19 cellular contexts compared by ENCODE assay signal in genomic region chr1:10596780-10597179, GRCh38.
DNase-seq lines count a peak whose midpoint lies in the region; ATAC-seq, FAIRE-seq and TF ChIP-seq lines count a peak whose summit lies in the region.
"Had no signal": no experiment of that assay in that cellular context is flagged by ENCODE, and none has a peak within 500 bp of the region (broad histone marks: within the 10 kb centered on the region; RNA-seq: fewer than 3 reads in every experiment).

No MANE protein-coding gene starts in this region.

- no peak overlapping the region for H3K56ac ChIP-seq in IMR-90 (ENCODE audit: extremely low read depth, insufficient read depth, low read length)

- no peak overlapping the region for H2AFZ ChIP-seq in IMR-90 (replicated peaks; ENCODE audit: low read length, poor library complexity)
- H2AFZ ChIP-seq in endothelial cell of umbilical vein (ENCODE audit: low read depth, low read length) = no peak overlapping the region

- H3K4me1 Mint-ChIP-seq in HFFc6 (ENCODE audit: low read depth) = peaks cover 61% of the 10 kb centered on the region
- H3K4me1 Mint-ChIP-seq: CD14-positive monocyte; CD4-positive, alpha-beta memory T cell had no signal

- H2BK15ac ChIP-seq in IMR-90 (ENCODE audit: low read depth, low read length) = no peak overlapping the region

- CTCF ChIA-PET in IMR-90 (lab: Yijun Ruan, JAX) (interaction anchor here (1.1 kb wide), 1 partner anchor 10 kb away, joined by 3 read pairs; no protein-coding TSS in a partner anchor), endothelial cell of umbilical vein (lab: Charles Lee) (interaction anchor here (1.5 to 2.0 kb wide), 3 partner anchors 22 to 89 kb away, joined by 4 to 8 read pairs (median 4); no protein-coding TSS in a partner anchor)

- H3K27ac ChIP-seq in IMR-90 (ENCODE audit: insufficient read depth, low read length) = peak overlapping the region; percentile 36; the same call in 1 of the 2 replicates
- no peak overlapping the region for H3K27ac ChIP-seq in endothelial cell of umbilical vein (ENCODE audit: insufficient read depth, low read depth, low read length)
- peak overlapping the region; percentile 28 to 45 for H3K27ac ChIP-seq in prostate gland
- H3K27ac ChIP-seq: HL-60, KMS-11 had no signal

- H3K4me1 ChIP-seq in IMR-90 (ENCODE audit: control insufficient read depth, insufficient read depth, low read length) = peaks cover 22% of the 10 kb centered on the region
- peaks cover 6% of the 10 kb centered on the region for H3K4me1 ChIP-seq in endothelial cell of umbilical vein (ENCODE audit: control insufficient read depth, extremely low read depth, insufficient read depth, low read length)
- peaks cover 10% of the 10 kb centered on the region for H3K4me1 ChIP-seq in prostate gland (replicated peaks)

- peak; percentile 55 for FAIRE-seq in endothelial cell of umbilical vein (lab: Jason Lieb, UNC)
- FAIRE-seq: A204.1, H1 had no signal

- H3K36me3 ChIP-seq in IMR-90 (ENCODE audit: control insufficient read depth, insufficient read depth, low read length) (no peaks in the 10 kb centered on the region), endothelial cell of umbilical vein (ENCODE audit: control insufficient read depth in 2 of 2, extremely low read depth in 1 of 2, insufficient read depth in 2 of 2, low read length in 2 of 2) (no peaks in the 10 kb centered on the region), prostate gland (no peaks in the 10 kb centered on the region)

- peak overlapping the region; percentile 16; the same call in 1 of the 2 replicates for H3K27ac Mint-ChIP-seq in HFFc6
- H3K27ac Mint-ChIP-seq: CD14-positive monocyte; CD4-positive, alpha-beta memory T cell had no signal

- H3K9me3 ChIP-seq in IMR-90 (ENCODE audit: control insufficient read depth, insufficient read depth, low read length) (no peaks in the 10 kb centered on the region), endothelial cell of umbilical vein (replicated peaks; ENCODE audit: control insufficient read depth, insufficient read depth, low read length) (no peaks in the 10 kb centered on the region), prostate gland (no peaks in the 10 kb centered on the region)

- peaks cover 3 to 32% of the 10 kb centered on the region in 2 experiments; a peak in 2 of 4 replicates for H3K79me1 ChIP-seq in IMR-90 (ENCODE audit: low read depth in 1 of 2, low read length in 2 of 2)

- H3K9me1 ChIP-seq in IMR-90 (ENCODE audit: insufficient read depth, low read length) (peaks cover 14% of the 10 kb centered on the region), endothelial cell of umbilical vein (replicated peaks; ENCODE audit: control insufficient read depth, extremely low read depth, insufficient read depth, low read length) (no peaks in the 10 kb centered on the region)

- POLR2A ChIA-PET in IMR-90 (lab: Charles Lee; ENCODE audit: unreplicated experiment) = no interaction called here
- POLR2A ChIA-PET in endothelial cell of umbilical vein (lab: Charles Lee) = interaction anchor here (0.5 kb wide), 1 partner anchor 634 kb away, joined by 3 read pairs; no protein-coding TSS in a partner anchor

- DNase-seq in HFFc6 (no peak), IMR-90 (no peak), endothelial cell of umbilical vein (ENCODE audit: low read depth, low spot score) (peak; percentile 47), prostate gland (ENCODE audit: low spot score) (no peak), C1 segment of cervical spinal cord (lab: John Stamatoyannopoulos, UW) (no peak), iPS-NIHi11 (ENCODE audit: low spot score) (no peak)
- DNase-seq: ACHN; AML-193; CD4-positive, alpha-beta memory T cell; DMS153; DMS79; GDM1; H9 had no signal

- peak; percentile 49 for ATAC-seq in IMR-90 (ENCODE audit: low read depth)
- no peak for ATAC-seq in GM18873 (IDR thresholded peaks at IDR 0.05; ENCODE audit: low FRiP score, unreplicated experiment)

- H3K4me3 ChIP-seq in IMR-90 (ENCODE audit: insufficient read depth, low read depth, low read length) = no peak overlapping the region
- H3K4me3 ChIP-seq in endothelial cell of umbilical vein (replicated peaks in 1 of 3; ENCODE audit: insufficient read depth in 1 of 3, low read depth in 1 of 3, low read length in 3 of 3) = no peak overlapping the region
- H3K4me3 ChIP-seq in prostate gland = no peak overlapping the region

- no peak overlapping the region for H2BK5ac ChIP-seq in IMR-90 (ENCODE audit: low read depth, low read length, poor library complexity, severe bottlenecking)

- no TSS peak for BruUV-seq in IMR-90 (replicated peaks; lab: Mats Ljungman, UMichigan)
- BruUV-seq in endothelial cell of umbilical vein (replicated peaks; lab: Mats Ljungman, UMichigan) = no TSS peak

- no peaks in the 10 kb centered on the region for H3K27me3 ChIP-seq in IMR-90 (ENCODE audit: control insufficient read depth, insufficient read depth, low read length)
- H3K27me3 ChIP-seq in endothelial cell of umbilical vein (ENCODE audit: control insufficient read depth in 2 of 2, insufficient read depth in 2 of 2, low read length in 2 of 2) = no peaks in the 10 kb centered on the region
- H3K27me3 ChIP-seq in prostate gland (replicated peaks; ENCODE audit: insufficient read depth) = no peaks in the 10 kb centered on the region

- no peak overlapping the region for H3K4me3 Mint-ChIP-seq in HFFc6
- H3K4me3 Mint-ChIP-seq: CD14-positive monocyte; CD4-positive, alpha-beta memory T cell; H9 had no signal

- H3K18ac ChIP-seq in IMR-90 (ENCODE audit: low read depth, low read length) = peak overlapping the region; percentile 30; the same call in 1 of the 2 replicates

- no peaks in the 10 kb centered on the region for H3K9me3 Mint-ChIP-seq in HFFc6
- H3K9me3 Mint-ChIP-seq: CD14-positive monocyte; CD4-positive, alpha-beta memory T cell; H9 had no signal

- no peak overlapping the region for H4K5ac ChIP-seq in IMR-90 (ENCODE audit: low read depth, low read length)

- 0 out of 2 replicates have a peak, but pooled peaks cover 7% of the 10 kb centered on the region for H3K36me3 Mint-ChIP-seq in HFFc6 (ENCODE audit: low read depth)

- no peak overlapping the region for H3K23ac ChIP-seq in IMR-90 (ENCODE audit: low read depth, low read length)

- no peak overlapping the region for H2AK5ac ChIP-seq in IMR-90 (ENCODE audit: low read depth, low read length)

- peak overlapping the region; percentile 45 for H3K4me2 ChIP-seq in IMR-90 (ENCODE audit: low read depth, low read length)
- H3K4me2 ChIP-seq in endothelial cell of umbilical vein (ENCODE audit: insufficient read depth, low read length) = no peak overlapping the region
- H3K4me2 ChIP-seq: KMS-11 had no signal

- H3K9ac ChIP-seq in IMR-90 (ENCODE audit: low read depth, low read length) (no peak overlapping the region), endothelial cell of umbilical vein (replicated peaks; ENCODE audit: extremely low read depth, insufficient read depth, low read length) (no peak overlapping the region)
- H3K9ac ChIP-seq: KMS-11 had no signal

- H3K4ac ChIP-seq in IMR-90 (ENCODE audit: low read depth, low read length) = 0 out of 2 replicates have a peak overlapping the region, but pooled peaks have one; percentile 24

- no peaks in the 10 kb centered on the region for H3K79me2 ChIP-seq in endothelial cell of umbilical vein (ENCODE audit: control insufficient read depth, insufficient read depth, low read length)

- TF ChIP-seq RAD21 in IMR-90 (IDR thresholded peaks at IDR 0.05; ENCODE audit: low read length) = no peak

- peaks cover 3% of the 10 kb centered on the region for H3K27me3 Mint-ChIP-seq in HFFc6 (ENCODE audit: insufficient read depth)
- H3K27me3 Mint-ChIP-seq: CD4-positive, alpha-beta memory T cell had no signal

- TF ChIP-seq CTCF in HFFc6 (IDR thresholded peaks at IDR 0.05) (no peak), IMR-90 (conservative IDR thresholded peaks at IDR 0.05; ENCODE audit: low read depth, low read length) (no peak), endothelial cell of umbilical vein (IDR thresholded peaks at IDR 0.05; ENCODE audit: extremely low read depth in 1 of 2, insufficient read depth in 1 of 2, low read depth in 1 of 2, low read length in 2 of 2) (no peak), prostate gland (IDR thresholded peaks at IDR 0.05) (no peak)

- WGBS in IMR-90 (ENCODE audit: extremely low coverage in 2 of 2, insufficient read length in 1 of 2), 2 experiments = no CpG with 5 or more reads among the region's 6 CpGs
- 72% methylated on average over 6 of the region's 6 CpGs for WGBS in prostate gland

- H3K14ac ChIP-seq in IMR-90 (replicated peaks; ENCODE audit: low read depth, low read length) = no peak overlapping the region

- in situ Hi-C loops in IMR-90 (cut with MboI; ENCODE audit: low sequenced_read_pairs) = no loop called here

- dilution Hi-C loops in IMR-90 (cut with HindIII; ENCODE audit: low sequenced_read_pairs, unreplicated experiment) (no loop called here), endothelial cell of umbilical vein (cut with MboI; ENCODE audit: extremely low pct_ligation_motif_present, low sequenced_read_pairs) (no loop called here)

- peak overlapping the region; percentile 49 for H2AK9ac ChIP-seq in IMR-90 (replicated peaks; ENCODE audit: low read depth, low read length, poor library complexity)

- H4K8ac ChIP-seq in IMR-90 (ENCODE audit: low read depth in 2 of 2, low read length in 2 of 2) = peak overlapping the region in 1 of 2 experiments; percentile 27; a peak in 2 of 4 replicates

- 0 out of 2 replicates have a peak overlapping the region, but pooled peaks have one; percentile 23 for H2BK120ac ChIP-seq in IMR-90 (ENCODE audit: low read depth, low read length)

- H4K91ac ChIP-seq in IMR-90 (ENCODE audit: insufficient read depth, low read depth, low read length) = no peak overlapping the region

- H4K20me1 ChIP-seq in IMR-90 (ENCODE audit: insufficient read depth, low read length) = peaks cover 4% of the 10 kb centered on the region; the same call in 1 of the 2 replicates
- H4K20me1 ChIP-seq in endothelial cell of umbilical vein (replicated peaks; ENCODE audit: control insufficient read depth, extremely low read depth, insufficient read depth, low read length) = no peaks in the 10 kb centered on the region

- intact Hi-C loops in IMR-90 (cut with micrococcal nuclease) = no loop called here
- intact Hi-C loops in endothelial cell of umbilical vein (cut with micrococcal nuclease) = no loop called here
- intact Hi-C loops in prostate gland (cut with DNase I) = no loop called here

- H2BK20ac ChIP-seq in IMR-90 (ENCODE audit: low read depth, low read length) = no peak overlapping the region

- TF ChIP-seq POLR2A in IMR-90 (IDR thresholded peaks at IDR 0.05; ENCODE audit: low read depth, low read length) (no peak), endothelial cell of umbilical vein (IDR thresholded peaks at IDR 0.05; ENCODE audit: low read depth, low read length) (no peak), prostate gland (IDR thresholded peaks at IDR 0.05) (no peak)

TF ChIP-seq in IMR-90, 13 proteins besides CTCF, POLR2A, EP300 and RAD21 (continues in another document):
- no peak for TF ChIP-seq CEBPB (IDR thresholded peaks at IDR 0.05; ENCODE audit: low read depth, low read length)
- no peak for TF ChIP-seq BHLHE40 (IDR thresholded peaks at IDR 0.05; ENCODE audit: low read depth, low read length)
- TF ChIP-seq RFX5 (IDR thresholded peaks at IDR 0.05; ENCODE audit: low read depth, low read length) = no peak

TF ChIP-seq in endothelial cell of umbilical vein, 7 proteins besides CTCF, POLR2A, EP300 and RAD21 (continues in another document):
- TF ChIP-seq FOS (IDR thresholded peaks at IDR 0.05; ENCODE audit: borderline replicate concordance, insufficient read depth, low read length) (no peak), GATA2 (IDR thresholded peaks at IDR 0.05; ENCODE audit: insufficient read depth, insufficient read length, low read depth, low read length) (no peak)
